In genomic region chr12:57603758-57604453, GRCh38 we compare ENCODE assay signal across 9 cellular contexts. TPM values are rescaled to one million over a fixed set of nuclear protein-coding genes. Genes with fewer than 3 reads are reported as not detected.
DNase-seq lines count a peak whose midpoint lies in the region; ATAC-seq and TF ChIP-seq lines count a peak whose summit lies in the region.
"Had no signal": no experiment of that assay in that cellular context is flagged by ENCODE, and none has a peak within 500 bp of the region (broad histone marks: within the 10 kb centered on the region; RNA-seq: fewer than 3 reads in every experiment).

No MANE protein-coding gene starts in this region.

- WGBS in heart right ventricle, 2 donors, result 30 to 31% methylated on average over 6 of the region's 6 CpGs
- no CpG with 5 or more reads among the region's 6 CpGs for WGBS in trophoblast cell (ENCODE audit: extremely low coverage, insufficient coverage, insufficient read length)

- H3K9me3 Mint-ChIP-seq in activated naive CD4-positive, alpha-beta T cell treated with anti-CD3 and anti-CD28 coated beads for 36 hours, result no peaks in the 10 kb centered on the region
- H3K9me3 Mint-ChIP-seq in activated T-helper 17 cell treated with anti-CD3 and anti-CD28 coated beads, Interleukin-2, amount 50 U/mL, for 72 hours, result no peaks in the 10 kb centered on the region

- peak overlapping the region; percentile 77 for H3K4me3 Mint-ChIP-seq in activated naive CD4-positive, alpha-beta T cell treated with anti-CD3 and anti-CD28 coated beads for 36 hours
- peak overlapping the region; percentile 74 for H3K4me3 Mint-ChIP-seq in activated T-helper 17 cell treated with anti-CD3 and anti-CD28 coated beads, Interleukin-2, amount 50 U/mL, for 72 hours

- no peak overlapping the region for H3K9ac ChIP-seq in trophoblast cell (ENCODE audit: low read length)

- H3K4me1 Mint-ChIP-seq in activated naive CD4-positive, alpha-beta T cell treated with anti-CD3 and anti-CD28 coated beads for 36 hours (ENCODE audit: low read depth), result peaks cover 22% of the 10 kb centered on the region
- H3K4me1 Mint-ChIP-seq in activated T-helper 17 cell treated with anti-CD3 and anti-CD28 coated beads, Interleukin-2, amount 50 U/mL, for 72 hours, result peaks cover 13% of the 10 kb centered on the region

- peaks cover 3% of the 10 kb centered on the region for H3K79me2 ChIP-seq in trophoblast cell (ENCODE audit: control insufficient read depth, insufficient read depth, low read length, poor library complexity)

- H4K91ac ChIP-seq in trophoblast cell (ENCODE audit: low read depth, low read length), result peak overlapping the region; percentile 76

- DNase-seq in activated naive CD4-positive, alpha-beta T cell treated with anti-CD3 and anti-CD28 coated beads for 36 hours, result no peak
- no peak for DNase-seq in activated naive CD4-positive, alpha-beta T cell treated with anti-CD3 and anti-CD28 coated beads, Interleukin-2, amount 50 U/mL, for 16 hours
- peak in 1 of 2 donors; percentile 84 for DNase-seq in heart right ventricle
- peak in 1 of 2 donors; percentile 27 for DNase-seq in trophoblast cell
- DNase-seq in GM19238 (ENCODE audit: insufficient read length, low spot score), result no peak
- no peak for DNase-seq in NK-92 (lab: John Stamatoyannopoulos, UW; ENCODE audit: unreplicated experiment)
- DNase-seq in activated effector memory CD4-positive, alpha-beta T cell treated with anti-CD3 and anti-CD28 coated beads, Interleukin-2, amount 50 U/mL, for 16 hours, result no peak

- H3K36me3 ChIP-seq in heart right ventricle (peaks cover 0 to 60% (median 16%) of the 10 kb centered on the region in 9 donors), trophoblast cell (ENCODE audit: control insufficient read depth in 1 of 2, insufficient read depth in 2 of 2, low read length in 2 of 2) (peaks cover 22 to 37% of the 10 kb centered on the region in 2 experiments)

- intact Hi-C loops in activated naive CD4-positive, alpha-beta T cell treated with anti-CD3 and anti-CD28 coated beads for 36 hours (cut with micrococcal nuclease), result loop anchor here (2.0 kb wide), 1 partner anchor 13 kb away; the partner anchor contains the start of gene PIP4K2C
- intact Hi-C loops in heart right ventricle (cut with DNase I), result loop anchor here in 1 of 10 donors (2.0 kb wide), 1 partner anchor 13 kb away; the partner anchor contains the start of gene PIP4K2C

- peak overlapping the region; percentile 78 to 96 (median 90) for H3K27ac ChIP-seq in heart right ventricle
- H3K27ac ChIP-seq in trophoblast cell (ENCODE audit: low read depth, low read length), result no peak overlapping the region
- H3K27ac ChIP-seq: neutrophil had no signal

- no peak overlapping the region for H3K18ac ChIP-seq in trophoblast cell (ENCODE audit: low read length)

- no peak for TF ChIP-seq CTCF in heart right ventricle (IDR thresholded peaks at IDR 0.05)

- H3K14ac ChIP-seq in trophoblast cell (ENCODE audit: low read length), result no peak overlapping the region

- peaks cover 0 to 48% (median 25%) of the 10 kb centered on the region in 9 donors for H3K4me1 ChIP-seq in heart right ventricle
- H3K4me1 ChIP-seq in trophoblast cell (ENCODE audit: control insufficient read depth in 1 of 2, insufficient read depth in 2 of 2, low read length in 2 of 2), result peaks cover 11 to 18% of the 10 kb centered on the region in 2 experiments

- H2BK12ac ChIP-seq in trophoblast cell (ENCODE audit: low read length), result no peak overlapping the region

- no peak overlapping the region for H3K27ac Mint-ChIP-seq in activated naive CD4-positive, alpha-beta T cell treated with anti-CD3 and anti-CD28 coated beads for 36 hours
- H3K27ac Mint-ChIP-seq in activated T-helper 17 cell treated with anti-CD3 and anti-CD28 coated beads, Interleukin-2, amount 50 U/mL, for 72 hours, result peak overlapping the region; percentile 84

- no peak overlapping the region for H2BK5ac ChIP-seq in trophoblast cell (ENCODE audit: low read depth, low read length, poor library complexity)

- peak overlapping the region; percentile 97 for H4K8ac ChIP-seq in trophoblast cell (ENCODE audit: low read depth, low read length)

- H2AFZ ChIP-seq in trophoblast cell (ENCODE audit: insufficient read depth, low read length, poor library complexity), result peak overlapping the region; percentile 98

- ATAC-seq in activated T-helper 17 cell treated with anti-CD3 and anti-CD28 coated beads, Interleukin-2, amount 50 U/mL, for 72 hours (replicated peaks), result no peak
- ATAC-seq in heart right ventricle, result peak; percentile 29 to 84 (median 72)

- H3K4ac ChIP-seq in trophoblast cell (ENCODE audit: low read depth, low read length), result peak overlapping the region; percentile 11

- H2AK5ac ChIP-seq in trophoblast cell (ENCODE audit: low read length), result no peak overlapping the region

- CTCF ChIA-PET in activated naive CD4-positive, alpha-beta T cell treated with anti-CD3 and anti-CD28 coated beads for 36 hours (lab: Charles Lee), result interaction anchor here (0.6 to 1.3 kb wide), 3 partner anchors 19 to 577 kb away, joined by 3 read pairs; no protein-coding TSS in a partner anchor

- H2BK120ac ChIP-seq in trophoblast cell (ENCODE audit: insufficient read depth, low read length, poor library complexity), result peak overlapping the region; percentile 48

- H3K4me2 ChIP-seq in trophoblast cell (ENCODE audit: low read length), result peak overlapping the region; percentile 93

- H3K79me1 ChIP-seq in trophoblast cell (ENCODE audit: low read length), result peaks cover 7% of the 10 kb centered on the region

- H3K9me3 ChIP-seq in heart right ventricle (no peaks in the 10 kb centered on the region), trophoblast cell (ENCODE audit: insufficient read depth, low read depth, low read length) (peaks cover 3% of the 10 kb centered on the region)
- H3K9me3 ChIP-seq: neutrophil had no signal

- H3K4me3 ChIP-seq in heart right ventricle (peak overlapping the region; percentile 58 to 87 (median 76)), trophoblast cell (ENCODE audit: low read depth, low read length) (peak overlapping the region; percentile 83)

- H3K23ac ChIP-seq in trophoblast cell (ENCODE audit: low read length), result no peak overlapping the region

- peaks cover 6% of the 10 kb centered on the region for H3K36me3 Mint-ChIP-seq in activated naive CD4-positive, alpha-beta T cell treated with anti-CD3 and anti-CD28 coated beads for 36 hours (ENCODE audit: low read depth)
- H3K36me3 Mint-ChIP-seq in activated T-helper 17 cell treated with anti-CD3 and anti-CD28 coated beads, Interleukin-2, amount 50 U/mL, for 72 hours (ENCODE audit: low read depth), result peaks cover 40% of the 10 kb centered on the region

- peak overlapping the region; percentile 45 for H4K12ac ChIP-seq in trophoblast cell (ENCODE audit: low read depth, low read length)

- no peaks in the 10 kb centered on the region for H3K27me3 Mint-ChIP-seq in activated naive CD4-positive, alpha-beta T cell treated with anti-CD3 and anti-CD28 coated beads for 36 hours (ENCODE audit: low read depth)
- no peaks in the 10 kb centered on the region for H3K27me3 Mint-ChIP-seq in activated T-helper 17 cell treated with anti-CD3 and anti-CD28 coated beads, Interleukin-2, amount 50 U/mL, for 72 hours

- H3K27me3 ChIP-seq in heart right ventricle (peaks cover 0 to 21% (median 0%) of the 10 kb centered on the region in 7 donors), trophoblast cell (ENCODE audit: insufficient read depth, low read length) (no peaks in the 10 kb centered on the region)

RNA-seq across cellular contexts. Expression of gene DTX3, which starts 0.7 kb away (rescaled TPM):
- 10 to 100 TPM; 15.8 to 16.2 TPM for total RNA-seq in activated naive CD4-positive, alpha-beta T cell treated with anti-CD3 and anti-CD28 coated beads for 36 hours
- 10 to 100 TPM; 16.7 to 19.5 TPM for total RNA-seq in activated T-helper 17 cell treated with anti-CD3 and anti-CD28 coated beads, Interleukin-2, amount 50 U/mL, for 72 hours
- total RNA-seq in heart right ventricle, result 10 to 100 TPM; 16.9 to 30.2 (median 22.2) TPM
- 10 to 100 TPM; 20.9 to 58.2 TPM for polyA plus RNA-seq in heart right ventricle
- 13.0 and 13.2 TPM in 2 replicates for polyA plus RNA-seq in trophoblast cell (2013)

RNA-seq across cellular contexts. Expression of gene ARHGEF25, which starts 7.3 kb away (rescaled TPM):
- 1 to 10 TPM; 1.4 to 1.5 TPM for total RNA-seq in activated naive CD4-positive, alpha-beta T cell treated with anti-CD3 and anti-CD28 coated beads for 36 hours
- 1 to 10 TPM; 1.5 to 1.6 TPM for total RNA-seq in activated T-helper 17 cell treated with anti-CD3 and anti-CD28 coated beads, Interleukin-2, amount 50 U/mL, for 72 hours
- 10 to 100 TPM in 3 of 10 donors, 1 to 10 TPM in 7; 5.0 to 17.6 (median 7.5) TPM for total RNA-seq in heart right ventricle
- 10 to 100 TPM; 13.1 to 49.2 TPM for polyA plus RNA-seq in heart right ventricle
- polyA plus RNA-seq in trophoblast cell (2013), result 2.3 and 2.6 TPM in 2 replicates

RNA-seq across cellular contexts. Expression of gene PIP4K2C, which starts 12.9 kb away (rescaled TPM):
- 10 to 100 TPM; 11.8 to 12.7 TPM for total RNA-seq in activated naive CD4-positive, alpha-beta T cell treated with anti-CD3 and anti-CD28 coated beads for 36 hours
- total RNA-seq in activated T-helper 17 cell treated with anti-CD3 and anti-CD28 coated beads, Interleukin-2, amount 50 U/mL, for 72 hours, result 10 to 100 TPM; 16.0 to 23.0 TPM
- total RNA-seq in heart right ventricle, result 10 to 100 TPM in 9 of 10 donors, 1 to 10 TPM in 1; 9.6 to 17.2 (median 14.7) TPM
- polyA plus RNA-seq in heart right ventricle, result 10 to 100 TPM in 1 of 2 donors, 1 to 10 TPM in 1; 5.8 to 13.6 TPM
- polyA plus RNA-seq in trophoblast cell (2013), result 31.5 and 32.2 TPM in 2 replicates

RNA-seq across cellular contexts. Expression of gene B4GALNT1, which starts 29.1 kb away (rescaled TPM):
- total RNA-seq in activated naive CD4-positive, alpha-beta T cell treated with anti-CD3 and anti-CD28 coated beads for 36 hours, result 1 to 10 TPM; 1.4 to 1.8 TPM
- total RNA-seq in activated T-helper 17 cell treated with anti-CD3 and anti-CD28 coated beads, Interleukin-2, amount 50 U/mL, for 72 hours, result 1 to 10 TPM; 1.5 to 3.7 TPM
- 1 to 10 TPM; 2.0 to 9.3 (median 5.5) TPM for total RNA-seq in heart right ventricle
- polyA plus RNA-seq in heart right ventricle, result 1 to 10 TPM; 2.4 to 5.3 TPM
- polyA plus RNA-seq in trophoblast cell (2013), result 0.21 and 0.33 TPM in 2 replicates

RNA-seq across cellular contexts. Expression of gene KIF5A, which starts 54.1 kb away (rescaled TPM):
- under 1 TPM; 0.60 to 0.86 TPM for total RNA-seq in activated naive CD4-positive, alpha-beta T cell treated with anti-CD3 and anti-CD28 coated beads for 36 hours
- 1 to 10 TPM; 2.0 to 3.0 TPM for total RNA-seq in activated T-helper 17 cell treated with anti-CD3 and anti-CD28 coated beads, Interleukin-2, amount 50 U/mL, for 72 hours
- under 1 TPM in 5 of 10 donors, not detected in 5; 0.05 to 0.29 (median 0.07) TPM for total RNA-seq in heart right ventricle
- under 1 TPM; 0.06 to 0.07 TPM for polyA plus RNA-seq in heart right ventricle
- 0.21 TPM in 2 replicates for polyA plus RNA-seq in trophoblast cell (2013)
